1 cellular context compared by ENCODE assay signal in genomic region chr2:232574674-232575403, GRCh38.
TF ChIP-seq lines count a peak whose summit lies in the region.

No MANE protein-coding gene starts in this region.

TF ChIP-seq in HepG2, 621 proteins besides CTCF, POLR2A, EP300 and RAD21 (continued from another document and continues in another):
- TF ChIP-seq SOX13 (IDR thresholded peaks at IDR 0.05) = no peak
- TF ChIP-seq SOX13 (CRISPR knock-in tag; conservative IDR thresholded peaks at IDR 0.05 in 1 of 2, IDR thresholded peaks at IDR 0.05 in 1 of 2) = 0 out of 4 replicates have a peak, but pooled peaks of 1 of the 2 experiments have one; percentile 48
- TF ChIP-seq THAP9 (CRISPR knock-in tag; IDR thresholded peaks at IDR 0.05; ENCODE audit: borderline replicate concordance) = no peak
- no peak for TF ChIP-seq ZBTB8A (CRISPR knock-in tag; IDR thresholded peaks at IDR 0.05; ENCODE audit: borderline replicate concordance, low read depth)
- no peak for TF ChIP-seq NR3C1 (CRISPR knock-in tag; IDR thresholded peaks at IDR 0.05)
- no peak for TF ChIP-seq ZNF530 (CRISPR knock-in tag; IDR thresholded peaks at IDR 0.05; ENCODE audit: low read depth)
- TF ChIP-seq GLMP (CRISPR knock-in tag; IDR thresholded peaks at IDR 0.05; ENCODE audit: borderline replicate concordance) = no peak
- peak; percentile 41; the same call in 1 of the 2 replicates for TF ChIP-seq NCOR1 (IDR thresholded peaks at IDR 0.05; ENCODE audit: borderline replicate concordance, low read length)
- TF ChIP-seq HNRNPLL (IDR thresholded peaks at IDR 0.05; ENCODE audit: low read depth, low read length, poor library complexity, severe bottlenecking) = no peak
- TF ChIP-seq HOXD1 (CRISPR knock-in tag; IDR thresholded peaks at IDR 0.05) = no peak
- no peak for TF ChIP-seq ZNF775 (CRISPR knock-in tag; IDR thresholded peaks at IDR 0.05; ENCODE audit: borderline replicate concordance)
- no peak for TF ChIP-seq RCOR2 (CRISPR knock-in tag; IDR thresholded peaks at IDR 0.05)
- TF ChIP-seq DNMT3B (CRISPR knock-in tag; conservative IDR thresholded peaks at IDR 0.05) = no peak
- TF ChIP-seq IKZF5 (CRISPR knock-in tag; IDR thresholded peaks at IDR 0.05) = no peak; the same call in 1 of the 2 replicates
- no peak for TF ChIP-seq IKZF4 (CRISPR knock-in tag; IDR thresholded peaks at IDR 0.05; ENCODE audit: borderline replicate concordance, low read depth, not compliant biosample characterization)
- TF ChIP-seq SNRNP70 (IDR thresholded peaks at IDR 0.05; ENCODE audit: low read depth, low read length) = no peak
- TF ChIP-seq ZNF891 (CRISPR knock-in tag; IDR thresholded peaks at IDR 0.05) = no peak
- no peak for TF ChIP-seq AFF4 (CRISPR knock-in tag; IDR thresholded peaks at IDR 0.05)
- TF ChIP-seq ZNF430 (CRISPR knock-in tag; IDR thresholded peaks at IDR 0.05) = no peak; the same call in 1 of the 2 replicates
- TF ChIP-seq ZNF737 (CRISPR knock-in tag; IDR thresholded peaks at IDR 0.05; ENCODE audit: borderline replicate concordance) = no peak
- 0 out of 2 replicates have a peak, but pooled peaks have one; percentile 46 for TF ChIP-seq MED1 (CRISPR knock-in tag; IDR thresholded peaks at IDR 0.05)
- TF ChIP-seq ZNF639 (CRISPR knock-in tag; conservative IDR thresholded peaks at IDR 0.05) = no peak
- TF ChIP-seq ELK4 (CRISPR knock-in tag; IDR thresholded peaks at IDR 0.05; ENCODE audit: borderline replicate concordance) = no peak
- no peak for TF ChIP-seq THAP7 (CRISPR knock-in tag; IDR thresholded peaks at IDR 0.05)
- no peak for TF ChIP-seq E2F1 (CRISPR knock-in tag; IDR thresholded peaks at IDR 0.05)
- no peak for TF ChIP-seq HCFC1 (IDR thresholded peaks at IDR 0.05; ENCODE audit: low read depth, low read length)
- no peak for TF ChIP-seq CERS6 (CRISPR knock-in tag; IDR thresholded peaks at IDR 0.05)
- peak; percentile 44; the same call in 1 of the 2 replicates for TF ChIP-seq SPEN (CRISPR knock-in tag; IDR thresholded peaks at IDR 0.05; ENCODE audit: low read depth)
- no peak for TF ChIP-seq SUZ12 (IDR thresholded peaks at IDR 0.05; ENCODE audit: low read depth, low read length)
- TF ChIP-seq CBFB (CRISPR knock-in tag; IDR thresholded peaks at IDR 0.05) = no peak
- TF ChIP-seq HOXA5 (CRISPR knock-in tag; IDR thresholded peaks at IDR 0.05) = no peak
- TF ChIP-seq ZNF205 (CRISPR knock-in tag; IDR thresholded peaks at IDR 0.05) = no peak; the same call in 1 of the 2 replicates
- no peak for TF ChIP-seq SETDB1 (CRISPR knock-in tag; IDR thresholded peaks at IDR 0.05; ENCODE audit: borderline replicate concordance)
- TF ChIP-seq ZNF337 (CRISPR knock-in tag; IDR thresholded peaks at IDR 0.05; ENCODE audit: borderline replicate concordance, low read depth) = 0 out of 2 replicates have a peak, but pooled peaks have one; percentile 36
- TF ChIP-seq HOXA9 (CRISPR knock-in tag; IDR thresholded peaks at IDR 0.05; ENCODE audit: borderline replicate concordance) = no peak
- TF ChIP-seq ZNF619 (CRISPR knock-in tag; IDR thresholded peaks at IDR 0.05) = no peak
- TF ChIP-seq ZBTB7B (CRISPR knock-in tag; IDR thresholded peaks at IDR 0.05) = no peak
- TF ChIP-seq FOXJ3 (CRISPR knock-in tag; IDR thresholded peaks at IDR 0.05; ENCODE audit: borderline replicate concordance) = peak; percentile 48; the same call in 1 of the 2 replicates
- TF ChIP-seq MIXL1 (CRISPR knock-in tag; IDR thresholded peaks at IDR 0.05) = 0 out of 2 replicates have a peak, but pooled peaks have one; percentile 23
- TF ChIP-seq ZNF576 (CRISPR knock-in tag; IDR thresholded peaks at IDR 0.05) = no peak
- no peak for TF ChIP-seq ZBTB44 (CRISPR knock-in tag; IDR thresholded peaks at IDR 0.05)
- TF ChIP-seq ZSCAN21 (CRISPR knock-in tag; IDR thresholded peaks at IDR 0.05; ENCODE audit: borderline replicate concordance) = no peak
- no peak for TF ChIP-seq RXRA (CRISPR knock-in tag; IDR thresholded peaks at IDR 0.05)
- TF ChIP-seq ZNF512 (CRISPR knock-in tag; IDR thresholded peaks at IDR 0.05) = no peak
- no peak for TF ChIP-seq ZNF441 (CRISPR knock-in tag; IDR thresholded peaks at IDR 0.05; ENCODE audit: borderline replicate concordance)
- TF ChIP-seq ELF1 (CRISPR knock-in tag; IDR thresholded peaks at IDR 0.05) = no peak
- TF ChIP-seq ZNF44 (CRISPR knock-in tag; IDR thresholded peaks at IDR 0.05) = no peak
- no peak for TF ChIP-seq ZNF773 (CRISPR knock-in tag; IDR thresholded peaks at IDR 0.05; ENCODE audit: borderline replicate concordance)
